Comparison of ENCODE assay signal across 9 cellular contexts in the genomic region with DNA sequence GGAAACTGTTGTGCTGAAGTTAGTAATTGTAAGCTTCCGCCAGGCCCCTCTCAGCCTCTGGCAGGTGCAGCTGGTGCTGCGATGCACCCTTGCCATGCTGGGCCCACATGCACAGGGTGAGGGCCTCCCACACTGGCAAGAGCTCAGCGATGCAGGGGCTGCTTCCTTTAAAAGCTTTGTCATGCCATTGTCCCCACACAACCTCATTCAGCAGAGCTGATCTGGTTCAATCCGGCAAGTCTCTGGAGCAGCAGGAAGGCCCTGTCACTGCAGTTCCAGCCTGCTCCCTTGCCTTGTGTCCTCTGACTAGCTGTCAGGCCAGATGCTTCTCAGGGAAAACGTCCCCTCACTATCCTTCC.
A peak's percentile ranks its signal among the peaks of the same experiment; 100 is the strongest.
DNase-seq lines count a peak whose midpoint lies in the region; ATAC-seq and TF ChIP-seq lines count a peak whose summit lies in the region.
"Had no signal": no experiment of that assay in that cellular context is flagged by ENCODE, and none has a peak within 500 bp of the region (broad histone marks: within the 10 kb centered on the region; RNA-seq: fewer than 3 reads in every experiment).

No MANE protein-coding gene starts in this region.

- H3K9me3 ChIP-seq in SK-N-SH (peaks cover 1% of the 10 kb centered on the region; the same call in 1 of the 2 replicates), smooth muscle cell (replicated peaks; ENCODE audit: low read depth) (no peaks in the 10 kb centered on the region)

- CTCF ChIA-PET in SK-N-SH (lab: Yijun Ruan, JAX) = interaction anchor here (0.7 to 2.8 kb wide), 5 partner anchors 11 to 182 kb away, joined by 3 to 16 read pairs (median 3); no protein-coding TSS in a partner anchor

- no peak for TF ChIP-seq EP300 in SK-N-SH (IDR thresholded peaks at IDR 0.05; ENCODE audit: borderline replicate concordance in 1 of 2, low read depth in 1 of 2, low read length in 1 of 2)

- no peaks in the 10 kb centered on the region for H3K27me3 ChIP-seq in HL-60 (ENCODE audit: insufficient read depth, poor library complexity, severe bottlenecking)
- H3K27me3 ChIP-seq in SK-N-SH (ENCODE audit: insufficient read depth) = no peaks in the 10 kb centered on the region
- no peaks in the 10 kb centered on the region for H3K27me3 ChIP-seq in smooth muscle cell (ENCODE audit: low read depth)

- no peaks in the 10 kb centered on the region for H3K9me2 ChIP-seq in SK-N-SH

- H2AFZ ChIP-seq in SK-N-SH (ENCODE audit: low read depth) = no peak overlapping the region
- H2AFZ ChIP-seq in smooth muscle cell (ENCODE audit: low read depth) = no peak overlapping the region

- ATAC-seq in HG03571 (IDR thresholded peaks at IDR 0.05; ENCODE audit: unreplicated experiment) = no peak

- H3K9ac ChIP-seq in SK-N-SH = no peak overlapping the region
- H3K9ac ChIP-seq in smooth muscle cell (ENCODE audit: low read depth) = no peak overlapping the region

- H3K4me3 ChIP-seq in HL-60 (replicated peaks; ENCODE audit: insufficient read depth, low read length) (no peak overlapping the region), SK-N-SH (ENCODE audit: low read depth in 2 of 2, low read length in 1 of 2) (no peak overlapping the region), smooth muscle cell (no peak overlapping the region)

- H3K4me1 ChIP-seq in SK-N-SH (ENCODE audit: control insufficient read depth in 1 of 2, insufficient read depth in 2 of 2, low read depth in 1 of 2, low read length in 1 of 2) = peaks cover 5 to 25% of the 10 kb centered on the region in 2 experiments
- peaks cover 12% of the 10 kb centered on the region for H3K4me1 ChIP-seq in smooth muscle cell (ENCODE audit: low read depth)

- DNase-seq in HL-60 (ENCODE audit: low read depth in 1 of 2, low spot score in 1 of 2) (peak in 1 of 2 experiments; percentile 37), SK-N-SH (peak; percentile 39), iPS-NIHi11 (ENCODE audit: low spot score) (peak; percentile 30), smooth muscle cell (lab: John Stamatoyannopoulos, UW; ENCODE audit: unreplicated experiment) (no peak), germinal center (ENCODE audit: low spot score) (no peak), KG1 (lab: John Stamatoyannopoulos, UW) (no peak), GM19240 (ENCODE audit: insufficient read length, low spot score) (no peak)
- DNase-seq: small intestine had no signal

- H3K79me2 ChIP-seq in SK-N-SH (ENCODE audit: insufficient read depth) (no peaks in the 10 kb centered on the region), smooth muscle cell (ENCODE audit: low read depth) (peaks cover 4% of the 10 kb centered on the region)

- H3K36me3 ChIP-seq in SK-N-SH (replicated peaks in 1 of 2; ENCODE audit: control insufficient read depth in 1 of 2, insufficient read depth in 2 of 2, low read length in 1 of 2) (peaks cover 0 to 30% of the 10 kb centered on the region in 2 experiments), smooth muscle cell (ENCODE audit: low read depth) (peaks cover 4% of the 10 kb centered on the region)

- H3F3A ChIP-seq in SK-N-SH (replicated peaks; ENCODE audit: insufficient read depth) = no peaks in the 10 kb centered on the region
- peaks cover 6% of the 10 kb centered on the region for H3F3A ChIP-seq in smooth muscle cell (ENCODE audit: low read depth)

- POLR2A ChIA-PET in SK-N-SH (lab: Yijun Ruan, JAX) = no interaction called here

- H3K27ac ChIP-seq in HL-60 (replicated peaks) = peak overlapping the region; percentile 31
- peak overlapping the region in 1 of 2 experiments; percentile 64; a peak in 2 of 4 replicates for H3K27ac ChIP-seq in SK-N-SH (ENCODE audit: low read depth in 2 of 2, low read length in 1 of 2)
- peak overlapping the region; percentile 83 for H3K27ac ChIP-seq in smooth muscle cell (ENCODE audit: low read depth)

- 62% methylated on average over 5 of the region's 5 CpGs for WGBS in SK-N-SH (ENCODE audit: low lambda C conversion rate)
- 65% methylated on average over 5 of the region's 5 CpGs for WGBS in smooth muscle cell (ENCODE audit: low lambda C conversion rate)

- no peaks in the 10 kb centered on the region for H4K20me1 ChIP-seq in SK-N-SH (ENCODE audit: insufficient read depth)
- no peaks in the 10 kb centered on the region for H4K20me1 ChIP-seq in smooth muscle cell (ENCODE audit: low read depth)

- TF ChIP-seq CTCF in HL-60 (IDR thresholded peaks at IDR 0.05; ENCODE audit: insufficient read depth, low read length) = no peak
- TF ChIP-seq CTCF in SK-N-SH (IDR thresholded peaks at IDR 0.05) = no peak
- no peak for TF ChIP-seq CTCF in smooth muscle cell (IDR thresholded peaks at IDR 0.05; ENCODE audit: borderline replicate concordance, insufficient read depth, poor library complexity, severe bottlenecking)

- no peak for TF ChIP-seq RAD21 in SK-N-SH (IDR thresholded peaks at IDR 0.05; ENCODE audit: low read length)

- no peak overlapping the region for H3K4me2 ChIP-seq in SK-N-SH
- no peak overlapping the region for H3K4me2 ChIP-seq in smooth muscle cell

TF ChIP-seq in SK-N-SH, 30 proteins besides CTCF, POLR2A, EP300 and RAD21:
- TF ChIP-seq, protein P1, sequence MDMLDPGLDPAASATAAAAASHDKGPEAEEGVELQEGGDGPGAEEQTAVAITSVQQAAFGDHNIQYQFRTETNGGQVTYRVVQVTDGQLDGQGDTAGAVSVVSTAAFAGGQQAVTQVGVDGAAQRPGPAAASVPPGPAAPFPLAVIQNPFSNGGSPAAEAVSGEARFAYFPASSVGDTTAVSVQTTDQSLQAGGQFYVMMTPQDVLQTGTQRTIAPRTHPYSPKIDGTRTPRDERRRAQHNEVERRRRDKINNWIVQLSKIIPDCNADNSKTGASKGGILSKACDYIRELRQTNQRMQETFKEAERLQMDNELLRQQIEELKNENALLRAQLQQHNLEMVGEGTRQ (IDR thresholded peaks at IDR 0.05; ENCODE audit: borderline replicate concordance, low read depth, low read length) = no peak
- TF ChIP-seq FOSL2 (IDR thresholded peaks at IDR 0.05; ENCODE audit: borderline replicate concordance, low read depth) = no peak
- TF ChIP-seq FOXM1 (IDR thresholded peaks at IDR 0.05; ENCODE audit: low read depth) = no peak
- TF ChIP-seq, protein P2, sequence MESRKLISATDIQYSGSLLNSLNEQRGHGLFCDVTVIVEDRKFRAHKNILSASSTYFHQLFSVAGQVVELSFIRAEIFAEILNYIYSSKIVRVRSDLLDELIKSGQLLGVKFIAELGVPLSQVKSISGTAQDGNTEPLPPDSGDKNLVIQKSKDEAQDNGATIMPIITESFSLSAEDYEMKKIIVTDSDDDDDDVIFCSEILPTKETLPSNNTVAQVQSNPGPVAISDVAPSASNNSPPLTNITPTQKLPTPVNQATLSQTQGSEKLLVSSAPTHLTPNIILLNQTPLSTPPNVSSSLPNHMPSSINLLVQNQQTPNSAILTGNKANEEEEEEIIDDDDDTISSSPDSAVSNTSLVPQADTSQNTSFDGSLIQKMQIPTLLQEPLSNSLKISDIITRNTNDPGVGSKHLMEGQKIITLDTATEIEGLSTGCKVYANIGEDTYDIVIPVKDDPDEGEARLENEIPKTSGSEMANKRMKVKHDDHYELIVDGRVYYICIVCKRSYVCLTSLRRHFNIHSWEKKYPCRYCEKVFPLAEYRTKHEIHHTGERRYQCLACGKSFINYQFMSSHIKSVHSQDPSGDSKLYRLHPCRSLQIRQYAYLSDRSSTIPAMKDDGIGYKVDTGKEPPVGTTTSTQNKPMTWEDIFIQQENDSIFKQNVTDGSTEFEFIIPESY (IDR thresholded peaks at IDR 0.05; ENCODE audit: borderline replicate concordance, low read depth) = no peak
- no peak for TF ChIP-seq EZH2phosphoT487 (IDR thresholded peaks at IDR 0.05; ENCODE audit: borderline replicate concordance, low read depth)
- no peak for TF ChIP-seq CHD2 (IDR thresholded peaks at IDR 0.05; ENCODE audit: low read length, partially characterized antibody)

Comparison
In these comparisons a context has a peak if more than half of its experiments do, and no peak if none do; other contexts are left out.
1. DNase-seq: peak in SK-N-SH (single experiment) and iPS-NIHi11 (single experiment); none in smooth muscle cell (single experiment), germinal center (single experiment), KG1 (single experiment) and GM19240 (single experiment).